1 cellular context compared by ENCODE assay signal in genomic region chr11:335779-336665, GRCh38.
A peak's percentile ranks its signal among the peaks of the same experiment; 100 is the strongest.
TF ChIP-seq lines count a peak whose summit lies in the region.

No MANE protein-coding gene starts in this region.

TF ChIP-seq in K562, 482 proteins besides CTCF, POLR2A, EP300 and RAD21 (continued from another document):
- TF ChIP-seq CCNT2 (IDR thresholded peaks at IDR 0.05; ENCODE audit: borderline replicate concordance, extremely low read depth, insufficient read length, low read depth, low read length) (no peak), MYBL2 (IDR thresholded peaks at IDR 0.05; ENCODE audit: low read depth) (no peak), MYBL2 (CRISPR knock-in tag; IDR thresholded peaks at IDR 0.05; ENCODE audit: borderline replicate concordance) (no peak), KAT8 (IDR thresholded peaks at IDR 0.05; ENCODE audit: low read depth) (no peak), SP2 (IDR thresholded peaks at IDR 0.05; ENCODE audit: extremely low read depth, low read depth, low read length, poor library complexity, severe bottlenecking) (no peak), CHD1 (IDR thresholded peaks at IDR 0.05; ENCODE audit: low read length) (no peak), CREB3L1 (IDR thresholded peaks at IDR 0.05; ENCODE audit: borderline replicate concordance, low read depth) (no peak), ZNF41 (CRISPR knock-in tag; conservative IDR thresholded peaks at IDR 0.05) (no peak), SNAPC5 (CRISPR knock-in tag; IDR thresholded peaks at IDR 0.05) (no peak), SRF (CRISPR knock-in tag; IDR thresholded peaks at IDR 0.05) (peak in 1 of 2 experiments; percentile 33; a peak in 1 of 4 replicates), DPF2 (IDR thresholded peaks at IDR 0.05) (peak; percentile 48), ELF2 (CRISPR knock-in tag; IDR thresholded peaks at IDR 0.05) (no peak), BRD4 (IDR thresholded peaks at IDR 0.05) (no peak), MTF1 (CRISPR knock-in tag; IDR thresholded peaks at IDR 0.05; ENCODE audit: borderline replicate concordance) (no peak), ZNF507 (tag; conservative IDR thresholded peaks at IDR 0.05) (no peak), CBFA2T3 (IDR thresholded peaks at IDR 0.05) (peak; percentile 18; the same call in 1 of the 2 replicates), NR2C1 (IDR thresholded peaks at IDR 0.05) (no peak), NR2C1 (tag; IDR thresholded peaks at IDR 0.05) (no peak), ZNF263 (CRISPR knock-in tag; IDR thresholded peaks at IDR 0.05; ENCODE audit: borderline replicate concordance) (0 out of 2 replicates have a peak, but pooled peaks have one; percentile 23), YY1 (IDR thresholded peaks at IDR 0.05; ENCODE audit: borderline replicate concordance in 1 of 3, control insufficient read depth in 1 of 3, extremely low read depth in 1 of 3, insufficient read depth in 3 of 3, insufficient read length in 1 of 3, insufficient replicate concordance in 2 of 3, low read depth in 1 of 3, low read length in 2 of 3) (no peak), ZBTB33 (CRISPR knock-in tag; IDR thresholded peaks at IDR 0.05) (no peak), SMAD4 (CRISPR knock-in tag; conservative IDR thresholded peaks at IDR 0.05) (peak; percentile 29; the same call in 1 of the 2 replicates), SIX5 (IDR thresholded peaks at IDR 0.05; ENCODE audit: borderline replicate concordance in 1 of 2, insufficient read depth in 1 of 2, low read depth in 1 of 2, low read length in 2 of 2) (no peak), MTA3 (IDR thresholded peaks at IDR 0.05; ENCODE audit: borderline replicate concordance) (no peak; the same call in 1 of the 2 replicates), LCOR (CRISPR knock-in tag; IDR thresholded peaks at IDR 0.05) (no peak), FOS (IDR thresholded peaks at IDR 0.05; ENCODE audit: extremely low read depth, insufficient read length) (no peak), SIRT6 (IDR thresholded peaks at IDR 0.05; ENCODE audit: low read depth, low read length) (no peak), ZFX (CRISPR knock-in tag; IDR thresholded peaks at IDR 0.05) (peak; percentile 31; the same call in 1 of the 2 replicates), NFE2 (IDR thresholded peaks at IDR 0.05; ENCODE audit: low read depth) (no peak), HDAC6 (IDR thresholded peaks at IDR 0.05; ENCODE audit: low read depth, low read length) (no peak), NCOA6 (IDR thresholded peaks at IDR 0.05) (no peak), U2AF2 (optimal IDR thresholded peaks at IDR 0.05; ENCODE audit: low read depth, low read length) (no peak), MYNN (IDR thresholded peaks at IDR 0.05) (no peak), MYNN (CRISPR knock-in tag; IDR thresholded peaks at IDR 0.05) (no peak), ILF3 (IDR thresholded peaks at IDR 0.05; ENCODE audit: borderline replicate concordance) (no peak), RBM39 (optimal IDR thresholded peaks at IDR 0.05; ENCODE audit: low read depth, low read length) (no peak), BRF2 (IDR thresholded peaks at IDR 0.05; ENCODE audit: borderline replicate concordance, insufficient read depth, insufficient read length) (no peak), DIDO1 (tag; IDR thresholded peaks at IDR 0.05; ENCODE audit: low read depth) (no peak), EWSR1 (IDR thresholded peaks at IDR 0.05; ENCODE audit: borderline replicate concordance, low read depth, partially characterized antibody) (no peak), SAFB2 (IDR thresholded peaks at IDR 0.05; ENCODE audit: borderline replicate concordance, low read depth, low read length, severe bottlenecking) (no peak), RCOR1 (IDR thresholded peaks at IDR 0.05; ENCODE audit: borderline replicate concordance in 1 of 2, low read depth in 2 of 2, low read length in 2 of 2) (no peak), TEAD2 (tag; IDR thresholded peaks at IDR 0.05) (no peak), HNRNPLL (IDR thresholded peaks at IDR 0.05; ENCODE audit: low read depth, low read length, poor library complexity, severe bottlenecking) (no peak)
- TF ChIP-seq, protein P1, sequence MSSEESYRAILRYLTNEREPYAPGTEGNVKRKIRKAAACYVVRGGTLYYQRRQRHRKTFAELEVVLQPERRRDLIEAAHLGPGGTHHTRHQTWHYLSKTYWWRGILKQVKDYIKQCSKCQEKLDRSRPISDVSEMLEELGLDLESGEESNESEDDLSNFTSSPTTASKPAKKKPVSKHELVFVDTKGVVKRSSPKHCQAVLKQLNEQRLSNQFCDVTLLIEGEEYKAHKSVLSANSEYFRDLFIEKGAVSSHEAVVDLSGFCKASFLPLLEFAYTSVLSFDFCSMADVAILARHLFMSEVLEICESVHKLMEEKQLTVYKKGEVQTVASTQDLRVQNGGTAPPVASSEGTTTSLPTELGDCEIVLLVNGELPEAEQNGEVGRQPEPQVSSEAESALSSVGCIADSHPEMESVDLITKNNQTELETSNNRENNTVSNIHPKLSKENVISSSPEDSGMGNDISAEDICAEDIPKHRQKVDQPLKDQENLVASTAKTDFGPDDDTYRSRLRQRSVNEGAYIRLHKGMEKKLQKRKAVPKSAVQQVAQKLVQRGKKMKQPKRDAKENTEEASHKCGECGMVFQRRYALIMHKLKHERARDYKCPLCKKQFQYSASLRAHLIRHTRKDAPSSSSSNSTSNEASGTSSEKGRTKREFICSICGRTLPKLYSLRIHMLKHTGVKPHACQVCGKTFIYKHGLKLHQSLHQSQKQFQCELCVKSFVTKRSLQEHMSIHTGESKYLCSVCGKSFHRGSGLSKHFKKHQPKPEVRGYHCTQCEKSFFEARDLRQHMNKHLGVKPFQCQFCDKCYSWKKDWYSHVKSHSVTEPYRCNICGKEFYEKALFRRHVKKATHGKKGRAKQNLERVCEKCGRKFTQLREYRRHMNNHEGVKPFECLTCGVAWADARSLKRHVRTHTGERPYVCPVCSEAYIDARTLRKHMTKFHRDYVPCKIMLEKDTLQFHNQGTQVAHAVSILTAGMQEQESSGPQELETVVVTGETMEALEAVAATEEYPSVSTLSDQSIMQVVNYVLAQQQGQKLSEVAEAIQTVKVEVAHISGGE (CRISPR knock-in tag; IDR thresholded peaks at IDR 0.05) = peak in 1 of 3 experiments; percentile 39; a peak in 1 of 6 replicates
- TF ChIP-seq, protein P2, sequence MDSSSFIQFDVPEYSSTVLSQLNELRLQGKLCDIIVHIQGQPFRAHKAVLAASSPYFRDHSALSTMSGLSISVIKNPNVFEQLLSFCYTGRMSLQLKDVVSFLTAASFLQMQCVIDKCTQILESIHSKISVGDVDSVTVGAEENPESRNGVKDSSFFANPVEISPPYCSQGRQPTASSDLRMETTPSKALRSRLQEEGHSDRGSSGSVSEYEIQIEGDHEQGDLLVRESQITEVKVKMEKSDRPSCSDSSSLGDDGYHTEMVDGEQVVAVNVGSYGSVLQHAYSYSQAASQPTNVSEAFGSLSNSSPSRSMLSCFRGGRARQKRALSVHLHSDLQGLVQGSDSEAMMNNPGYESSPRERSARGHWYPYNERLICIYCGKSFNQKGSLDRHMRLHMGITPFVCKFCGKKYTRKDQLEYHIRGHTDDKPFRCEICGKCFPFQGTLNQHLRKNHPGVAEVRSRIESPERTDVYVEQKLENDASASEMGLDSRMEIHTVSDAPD (CRISPR knock-in tag; IDR thresholded peaks at IDR 0.05) = no peak
- TF ChIP-seq, protein P3, sequence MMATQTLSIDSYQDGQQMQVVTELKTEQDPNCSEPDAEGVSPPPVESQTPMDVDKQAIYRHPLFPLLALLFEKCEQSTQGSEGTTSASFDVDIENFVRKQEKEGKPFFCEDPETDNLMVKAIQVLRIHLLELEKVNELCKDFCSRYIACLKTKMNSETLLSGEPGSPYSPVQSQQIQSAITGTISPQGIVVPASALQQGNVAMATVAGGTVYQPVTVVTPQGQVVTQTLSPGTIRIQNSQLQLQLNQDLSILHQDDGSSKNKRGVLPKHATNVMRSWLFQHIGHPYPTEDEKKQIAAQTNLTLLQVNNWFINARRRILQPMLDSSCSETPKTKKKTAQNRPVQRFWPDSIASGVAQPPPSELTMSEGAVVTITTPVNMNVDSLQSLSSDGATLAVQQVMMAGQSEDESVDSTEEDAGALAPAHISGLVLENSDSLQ (IDR thresholded peaks at IDR 0.05) = 0 out of 2 replicates have a peak, but pooled peaks have one; percentile 7
